ENCODE assay signal across 8 cellular contexts in genomic region chr17:73091770-73092517, GRCh38. TPM values are rescaled to one million over a fixed set of nuclear protein-coding genes. Genes with fewer than 3 reads are reported as not detected.
A peak's percentile ranks its signal among the peaks of the same experiment; 100 is the strongest.
DNase-seq lines count a peak whose midpoint lies in the region; ATAC-seq and TF ChIP-seq lines count a peak whose summit lies in the region.

No MANE protein-coding gene starts in this region.

- H3K36me3 Mint-ChIP-seq in endothelial cell (ENCODE audit: low read depth, unreplicated experiment) (no peaks in the 10 kb centered on the region), mesothelial cell of epicardium (peaks cover 7% of the 10 kb centered on the region)

- H3K36me3 ChIP-seq in ACC112 (ENCODE audit: insufficient read depth, low read length): no peaks in the 10 kb centered on the region

- peak; percentile 4 for ATAC-seq in HG03521 (IDR thresholded peaks at IDR 0.05; ENCODE audit: unreplicated experiment)
- peak; percentile 64 for ATAC-seq in SK-N-SH treated with all-trans-retinoic acid at 6 μM for 48 hours
- ATAC-seq in HG03439 (IDR thresholded peaks at IDR 0.05; ENCODE audit: unreplicated experiment): no peak

- peaks cover 5% of the 10 kb centered on the region; the same call in 1 of the 2 replicates for H3K27me3 ChIP-seq in ACC112 (ENCODE audit: insufficient read depth, low read length)

- no peak overlapping the region for H3K27ac ChIP-seq in ACC112 (ENCODE audit: low read depth, low read length)

- peak overlapping the region; percentile 94 for H3K4me3 Mint-ChIP-seq in endothelial cell (ENCODE audit: unreplicated experiment)
- peak overlapping the region; percentile 96 for H3K4me3 Mint-ChIP-seq in mesothelial cell of epicardium

- H3K27me3 Mint-ChIP-seq in endothelial cell (ENCODE audit: unreplicated experiment): no peaks in the 10 kb centered on the region
- peaks cover 11% of the 10 kb centered on the region for H3K27me3 Mint-ChIP-seq in mesothelial cell of epicardium (ENCODE audit: low read depth)

- no peak overlapping the region for H3K27ac Mint-ChIP-seq in endothelial cell (ENCODE audit: unreplicated experiment)
- peak overlapping the region; percentile 90 for H3K27ac Mint-ChIP-seq in mesothelial cell of epicardium

- no peaks in the 10 kb centered on the region for H3K79me2 ChIP-seq in ACC112 (ENCODE audit: control insufficient read depth, insufficient read depth, low read length, unreplicated experiment)

- peak; percentile 24 for DNase-seq in GF-D8 (lab: John Stamatoyannopoulos, UW)
- DNase-seq in endothelial cell (ENCODE audit: low spot score): peak; percentile 7
- peak in 1 of 2 experiments; percentile 45 for DNase-seq in mesothelial cell of epicardium (ENCODE audit: low spot score in 2 of 2, unreplicated experiment in 2 of 2)
- peak; percentile 45 for DNase-seq in ureter (ENCODE audit: low spot score)

- H2AFZ ChIP-seq in ACC112 (ENCODE audit: low read length, unreplicated experiment): peak overlapping the region; percentile 79

- peaks cover 9% of the 10 kb centered on the region for H3K4me1 ChIP-seq in ACC112 (ENCODE audit: control insufficient read depth, insufficient read depth, low read length, unreplicated experiment)

- peaks cover 5% of the 10 kb centered on the region for H3K4me1 Mint-ChIP-seq in endothelial cell (ENCODE audit: unreplicated experiment)
- H3K4me1 Mint-ChIP-seq in mesothelial cell of epicardium: peaks cover 11% of the 10 kb centered on the region

- H3K9me3 Mint-ChIP-seq in endothelial cell (ENCODE audit: unreplicated experiment) (no peaks in the 10 kb centered on the region), mesothelial cell of epicardium (no peaks in the 10 kb centered on the region)

- no peak for TF ChIP-seq CTCF in endothelial cell (IDR thresholded peaks at IDR 0.05; ENCODE audit: unreplicated experiment)
- TF ChIP-seq CTCF in mesothelial cell of epicardium (IDR thresholded peaks at IDR 0.05; ENCODE audit: unreplicated experiment): no peak

- H3K4me3 ChIP-seq in ACC112 (ENCODE audit: low read depth, low read length): peak overlapping the region; percentile 88

TF ChIP-seq in SK-N-SH treated with all-trans-retinoic acid at 6 μM for 48 hours, 23 proteins besides CTCF, POLR2A, EP300 and RAD21:
- TF ChIP-seq ZNF8 (CRISPR knock-in tag; IDR thresholded peaks at IDR 0.05) (no peak), GLIS3 (CRISPR knock-in tag; IDR thresholded peaks at IDR 0.05) (no peak), POU6F1 (CRISPR knock-in tag; IDR thresholded peaks at IDR 0.05; ENCODE audit: borderline replicate concordance, low read depth) (no peak)

RNA-seq across cellular contexts. Expression of gene SLC39A11, which starts 0.5 kb away (rescaled TPM):
- total RNA-seq in endothelial cell (ENCODE audit: unreplicated experiment): 13.2 TPM
- total RNA-seq in mesothelial cell of epicardium: 26.0 to 30.2 TPM (median 26.1 TPM) in 3 replicates
- total RNA-seq in ureter: 60.3 TPM
